ENCODE assay signal across 11 cellular contexts in genomic region chr4:128979934-128980333, GRCh38.
DNase-seq lines count a peak whose midpoint lies in the region; ATAC-seq, FAIRE-seq and TF ChIP-seq lines count a peak whose summit lies in the region.
"Had no signal": no experiment of that assay in that cellular context is flagged by ENCODE, and none has a peak within 500 bp of the region (broad histone marks: within the 10 kb centered on the region; RNA-seq: fewer than 3 reads in every experiment).

No MANE protein-coding gene starts in this region.

- TF ChIP-seq POLR2A in GM12891 (IDR thresholded peaks at IDR 0.05; ENCODE audit: low read depth, low read length) = no peak

- FAIRE-seq in GM19239 (lab: Jason Lieb, UNC) (no peak), GM12891 (lab: Jason Lieb, UNC) (no peak)

- no peak for ATAC-seq in GM18519 (IDR thresholded peaks at IDR 0.05; ENCODE audit: low FRiP score, unreplicated experiment)

- DNase-seq in GM04503 (ENCODE audit: low read depth) (peak; percentile 37), RPMI7951 (ENCODE audit: low read depth) (peak; percentile 70), fibroblast of gingiva (ENCODE audit: low read depth) (peak; percentile 80), pulmonary artery endothelial cell (ENCODE audit: low read depth, low spot score) (peak; percentile 27), GM19239 (ENCODE audit: insufficient read length, low spot score) (no peak), GM12891 (ENCODE audit: insufficient read length, low spot score) (no peak)
- no peak for DNase-seq in activated CD4-positive, alpha-beta T cell treated with anti-CD3 and anti-CD28 coated beads, Interleukin-2, amount 50 U/mL, for 48 hours
- DNase-seq: activated B cell treated with CpG ODN at 0.5 μM for 24 hours; activated effector memory CD4-positive, alpha-beta T cell treated with anti-CD3 and anti-CD28 coated beads, Interleukin-2, amount 50 U/mL, for 16 hours; KBM-7 had no signal

TF ChIP-seq in GM12891, 5 proteins besides CTCF, POLR2A, EP300 and RAD21:
- TF ChIP-seq PAX5 (IDR thresholded peaks at IDR 0.05; ENCODE audit: insufficient read depth, low read length, severe bottlenecking) (no peak), POLR2AphosphoS5 (IDR thresholded peaks at IDR 0.05; ENCODE audit: low read depth, low read length) (no peak), POU2F2 (IDR thresholded peaks at IDR 0.05; ENCODE audit: low read depth, low read length) (no peak)
TF ChIP-seq in GM12891: peak in this region for 0.

Comparison
In these comparisons a context has a peak if more than half of its experiments do, and no peak if none do; other contexts are left out.
1. DNase-seq: peak in GM04503 (single experiment), RPMI7951 (single experiment), fibroblast of gingiva (single experiment) and pulmonary artery endothelial cell (single experiment); none in activated CD4-positive, alpha-beta T cell treated with anti-CD3 and anti-CD28 coated beads, Interleukin-2, amount 50 U/mL, for 48 hours (0 of 2), GM19239 (single experiment) and GM12891 (single experiment).